ENCODE assay signal across 3 cellular contexts in genomic region chr20:2557873-2558580, GRCh38.
TF ChIP-seq lines count a peak whose summit lies in the region.

No MANE protein-coding gene starts in this region.

TF ChIP-seq in A549, 52 proteins besides CTCF, POLR2A, EP300 and RAD21 (continues in another document):
- TF ChIP-seq MAZ (IDR thresholded peaks at IDR 0.05; ENCODE audit: borderline replicate concordance, low read depth, low read length) (no peak), FOSB (CRISPR knock-in tag; IDR thresholded peaks at IDR 0.05) (no peak), ZC3H11A (IDR thresholded peaks at IDR 0.05) (no peak), NPAS2 (CRISPR knock-in tag; IDR thresholded peaks at IDR 0.05; ENCODE audit: borderline replicate concordance) (no peak), SMC3 (IDR thresholded peaks at IDR 0.05) (no peak), RFX5 (IDR thresholded peaks at IDR 0.05) (no peak), NFE2L2 (conservative IDR thresholded peaks at IDR 0.05; ENCODE audit: low read length) (no peak), HMGXB4 (CRISPR knock-in tag; IDR thresholded peaks at IDR 0.05; ENCODE audit: borderline replicate concordance) (no peak), CHD4 (IDR thresholded peaks at IDR 0.05; ENCODE audit: borderline replicate concordance) (no peak), HES2 (IDR thresholded peaks at IDR 0.05) (no peak), ELK1 (IDR thresholded peaks at IDR 0.05; ENCODE audit: low read depth, low read length) (no peak), USF2 (IDR thresholded peaks at IDR 0.05) (no peak), MYC (IDR thresholded peaks at IDR 0.05; ENCODE audit: borderline replicate concordance, low read length) (no peak), E2F6 (IDR thresholded peaks at IDR 0.05; ENCODE audit: borderline replicate concordance, low read depth) (no peak), ZFP36 (IDR thresholded peaks at IDR 0.05; ENCODE audit: borderline replicate concordance, partially characterized antibody) (no peak), HOXA7 (CRISPR knock-in tag; IDR thresholded peaks at IDR 0.05) (no peak)

TF ChIP-seq in HEK293, 187 proteins besides CTCF, POLR2A, EP300 and RAD21:
- TF ChIP-seq REPIN1 (tag by site-specific recombination; IDR thresholded peaks at IDR 0.05; ENCODE audit: low read depth) (no peak), ZNF623 (tag by site-specific recombination; IDR thresholded peaks at IDR 0.05) (no peak), ZNF704 (tag by site-specific recombination; IDR thresholded peaks at IDR 0.05) (no peak), ZNF513 (tag by site-specific recombination; IDR thresholded peaks at IDR 0.05) (no peak), ZNF548 (tag by site-specific recombination; IDR thresholded peaks at IDR 0.05) (no peak), GLI4 (tag by site-specific recombination; IDR thresholded peaks at IDR 0.05) (no peak), ATF2 (tag by site-specific recombination; IDR thresholded peaks at IDR 0.05; ENCODE audit: low read depth) (peak; percentile 75), ZFP37 (tag by site-specific recombination; IDR thresholded peaks at IDR 0.05) (no peak), HIC1 (tag by site-specific recombination; IDR thresholded peaks at IDR 0.05) (no peak)

TF ChIP-seq in H1, 55 proteins besides CTCF, POLR2A, EP300 and RAD21:
- TF ChIP-seq SRF (IDR thresholded peaks at IDR 0.05; ENCODE audit: low read depth, low read length): no peak
- TF ChIP-seq NRF1 (IDR thresholded peaks at IDR 0.05; ENCODE audit: low read depth, low read length): no peak
- TF ChIP-seq TAF1 (IDR thresholded peaks at IDR 0.05; ENCODE audit: low read depth, low read length): no peak
- TF ChIP-seq SP2 (IDR thresholded peaks at IDR 0.05; ENCODE audit: low read length): no peak
- no peak for TF ChIP-seq TAF7 (optimal IDR thresholded peaks at IDR 0.05; ENCODE audit: borderline replicate concordance, low read depth, low read length)
- peak; percentile 59 for TF ChIP-seq E2F6 (IDR thresholded peaks at IDR 0.05)
